In genomic region chr11:12179019-12179418, GRCh38 we compare ENCODE assay signal across 10 cellular contexts.
DNase-seq lines count a peak whose midpoint lies in the region; ATAC-seq and TF ChIP-seq lines count a peak whose summit lies in the region.
"Had no signal": no experiment of that assay in that cellular context is flagged by ENCODE, and none has a peak within 500 bp of the region (broad histone marks: within the 10 kb centered on the region; RNA-seq: fewer than 3 reads in every experiment).

No MANE protein-coding gene starts in this region.

- no peaks in the 10 kb centered on the region for H3K27me3 ChIP-seq in fibroblast of lung (ENCODE audit: control insufficient read depth, insufficient read depth, low read length)

- DNase-seq in NCI-H2107 treated with DMSO at 0.1 percent for 48 hours (lab: John Stamatoyannopoulos, UW; ENCODE audit: unreplicated experiment): peak; percentile 66
- no peak for DNase-seq in NCI-H2107 (lab: John Stamatoyannopoulos, UW)
- DNase-seq in SW480 (ENCODE audit: low spot score): peak; percentile 35
- no peak for DNase-seq in fibroblast of lung (ENCODE audit: low read depth in 2 of 2)
- DNase-seq in stimulated activated CD8-positive, alpha-beta memory T cell treated with anti-CD3 and anti-CD28 coated beads, Interleukin-4, amount 100 ng/mL, for 48 hours: peak; percentile 31
- DNase-seq: GOT3; stimulated activated CD4-positive, alpha-beta T cell treated with anti-CD3 and anti-CD28 coated beads, Interleukin-2, amount 100 ng/mL, for 48 hours had no signal

- H3K4me2 ChIP-seq in fibroblast of lung (ENCODE audit: extremely low read depth, insufficient read depth, low read length): no peak overlapping the region

- ATAC-seq in HG03571 (IDR thresholded peaks at IDR 0.05; ENCODE audit: unreplicated experiment): no peak
- ATAC-seq in HG03175 (IDR thresholded peaks at IDR 0.05; ENCODE audit: unreplicated experiment): no peak
- ATAC-seq in HG03354 (IDR thresholded peaks at IDR 0.05; ENCODE audit: poor library complexity, severe bottlenecking, unreplicated experiment): no peak

- no peak overlapping the region for H2AFZ ChIP-seq in fibroblast of lung (ENCODE audit: low read length)

- H3K27ac ChIP-seq in fibroblast of lung (ENCODE audit: insufficient read depth, low read length): peak overlapping the region; percentile 47

- peaks cover 28% of the 10 kb centered on the region for H3K79me2 ChIP-seq in fibroblast of lung (ENCODE audit: control insufficient read depth, insufficient read depth, low read length)

- H3K4me3 ChIP-seq in fibroblast of lung (replicated peaks in 1 of 4; ENCODE audit: control extremely low read depth in 1 of 4, insufficient read depth in 1 of 4, low read depth in 3 of 4, low read length in 4 of 4): no peak overlapping the region

- H3K36me3 ChIP-seq in fibroblast of lung (ENCODE audit: control insufficient read depth, insufficient read depth, low read length): no peaks in the 10 kb centered on the region

- peaks cover 33% of the 10 kb centered on the region for H3K4me1 ChIP-seq in fibroblast of lung (ENCODE audit: control insufficient read depth, extremely low read depth, insufficient read depth, low read length)

- H3K9me3 ChIP-seq in fibroblast of lung (ENCODE audit: control insufficient read depth, insufficient read depth, low read depth, low read length): no peaks in the 10 kb centered on the region

- H3K9ac ChIP-seq in fibroblast of lung (ENCODE audit: insufficient read depth, low read length): no peak overlapping the region

- no peak for TF ChIP-seq CTCF in fibroblast of lung (conservative IDR thresholded peaks at IDR 0.05 in 1 of 2, IDR thresholded peaks at IDR 0.05 in 1 of 2; ENCODE audit: low read depth in 1 of 2, low read length in 2 of 2)

- H4K20me1 ChIP-seq in fibroblast of lung (ENCODE audit: control insufficient read depth, extremely low read depth, insufficient read depth, low read length): no peaks in the 10 kb centered on the region

Comparison
In these comparisons a context has a peak if more than half of its experiments do, and no peak if none do; other contexts are left out.
1. DNase-seq: peak in NCI-H2107 treated with DMSO at 0.1 percent for 48 hours (single experiment), SW480 (single experiment) and stimulated activated CD8-positive, alpha-beta memory T cell treated with anti-CD3 and anti-CD28 coated beads, Interleukin-4, amount 100 ng/mL, for 48 hours (single experiment); none in NCI-H2107 (single experiment) and fibroblast of lung (0 of 2).